Comparison of ENCODE assay signal across 9 cellular contexts in the genomic region with DNA sequence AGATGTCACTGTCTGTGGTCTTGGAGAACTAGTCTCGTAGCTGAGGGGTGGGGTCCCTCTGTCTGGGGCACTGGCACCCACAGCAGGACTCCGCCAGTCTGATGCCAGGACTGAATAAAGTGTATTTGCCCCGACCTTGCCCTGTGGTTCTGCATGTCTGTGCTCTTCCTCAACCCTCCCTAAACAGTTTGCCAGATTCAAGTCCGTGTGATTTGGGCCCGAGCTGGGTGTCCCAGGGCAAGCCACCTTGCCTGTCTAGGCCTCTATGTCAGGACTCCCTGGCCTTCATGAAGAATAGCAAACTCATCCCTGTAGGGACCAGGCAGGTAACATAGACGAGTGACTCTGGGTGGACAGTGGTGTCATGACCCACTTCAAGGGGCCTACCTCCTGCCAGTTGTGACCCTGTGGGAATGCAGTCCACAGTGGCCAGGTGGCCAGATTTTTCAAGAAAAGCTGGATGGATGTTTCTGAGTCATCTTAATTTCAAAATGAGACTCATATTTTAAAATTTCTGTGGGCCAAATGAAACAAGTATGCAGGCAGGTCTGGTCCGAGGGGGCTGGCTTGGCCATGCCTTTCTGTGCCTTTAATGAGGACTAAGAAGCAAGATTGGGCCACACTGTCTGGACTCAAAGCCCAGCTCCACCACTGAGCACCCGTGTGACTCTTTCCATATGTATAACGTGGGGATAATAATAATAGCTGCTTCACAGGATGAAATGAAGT. TPM values are rescaled to one million over a fixed set of nuclear protein-coding genes. Genes with fewer than 3 reads are reported as not detected.
A peak's percentile ranks its signal among the peaks of the same experiment; 100 is the strongest.
DNase-seq lines count a peak whose midpoint lies in the region; ATAC-seq and TF ChIP-seq lines count a peak whose summit lies in the region.
"Had no signal": no experiment of that assay in that cellular context is flagged by ENCODE, and none has a peak within 500 bp of the region (broad histone marks: within the 10 kb centered on the region; RNA-seq: fewer than 3 reads in every experiment).

No MANE protein-coding gene starts in this region.

- H3K9ac ChIP-seq in OCI-LY3 (ENCODE audit: low read length): no peak overlapping the region
- peak overlapping the region; percentile 53 for H3K9ac ChIP-seq in neuronal stem cell (ENCODE audit: low read depth, low read length, poor library complexity)

- H2AFZ ChIP-seq in OCI-LY3 (ENCODE audit: low read depth, low read length) (no peak overlapping the region), neuronal stem cell (ENCODE audit: low read length) (no peak overlapping the region)

- no peak overlapping the region for H3K14ac ChIP-seq in neuronal stem cell (ENCODE audit: low read length)

- H3K79me1 ChIP-seq in neuronal stem cell (ENCODE audit: low read depth, low read length): peaks cover 10% of the 10 kb centered on the region

- peak overlapping the region; percentile 66 for H3K27ac Mint-ChIP-seq in Caco-2 (ENCODE audit: unreplicated experiment)

- no peak overlapping the region for H3K4ac ChIP-seq in neuronal stem cell (ENCODE audit: low read length)

- CTCF ChIA-PET in Caco-2 (lab: Charles Lee): no interaction called here

- peak overlapping the region; percentile 94 for H3K4me3 Mint-ChIP-seq in Caco-2 (ENCODE audit: unreplicated experiment)

- H3K27ac ChIP-seq in OCI-LY3 (ENCODE audit: low read length): no peak overlapping the region
- peak overlapping the region in 55 of 59 donors; percentile 1 to 99 (median 96) for H3K27ac ChIP-seq in dorsolateral prefrontal cortex
- peak overlapping the region; percentile 24 for H3K27ac ChIP-seq in neuronal stem cell (replicated peaks; ENCODE audit: low read length)
- no peak overlapping the region for H3K27ac ChIP-seq in effector memory CD4-positive, alpha-beta T cell (ENCODE audit: insufficient read depth, low read length, poor library complexity, severe bottlenecking)

- H2BK120ac ChIP-seq in neuronal stem cell (ENCODE audit: low read depth, low read length): no peak overlapping the region

- H4K8ac ChIP-seq in neuronal stem cell (ENCODE audit: low read depth, low read length): no peak overlapping the region

- peak overlapping the region; percentile 22 for H2AK5ac ChIP-seq in neuronal stem cell (ENCODE audit: low read depth, low read length)

- no CpG with 5 or more reads among the region's 9 CpGs for WGBS in neuronal stem cell (ENCODE audit: extremely low coverage in 2 of 2, insufficient read length in 2 of 2, insufficient replicate concordance in 1 of 2), 2 donors

- H3K18ac ChIP-seq in neuronal stem cell (ENCODE audit: low read length): no peak overlapping the region

- BruUV-seq in Caco-2 (replicated peaks; lab: Mats Ljungman, UMichigan): no TSS peak

- H3K4me2 ChIP-seq in OCI-LY3 (ENCODE audit: low read length) (peak overlapping the region; percentile 5; the same call in 1 of the 2 replicates), neuronal stem cell (ENCODE audit: insufficient read depth, low read length, poor library complexity, severe bottlenecking) (peak overlapping the region; percentile 19)

- H3K23ac ChIP-seq in neuronal stem cell (ENCODE audit: low read depth, low read length, poor library complexity): peak overlapping the region; percentile 34

- no peaks in the 10 kb centered on the region for H3K27me3 Mint-ChIP-seq in Caco-2 (ENCODE audit: insufficient read depth, unreplicated experiment)

- no peak overlapping the region for H2BK15ac ChIP-seq in neuronal stem cell (ENCODE audit: low read length)

- H3K9me3 Mint-ChIP-seq in Caco-2 (ENCODE audit: unreplicated experiment): no peaks in the 10 kb centered on the region

- no peaks in the 10 kb centered on the region for H3K9me3 ChIP-seq in Caco-2
- no peaks in the 10 kb centered on the region for H3K9me3 ChIP-seq in OCI-LY3 (ENCODE audit: insufficient read depth, low read length)
- H3K9me3 ChIP-seq in neuronal stem cell (replicated peaks in 1 of 2; ENCODE audit: control insufficient read depth in 2 of 2, insufficient read depth in 1 of 2, low read depth in 1 of 2, low read length in 2 of 2): no peaks in the 10 kb centered on the region
- no peaks in the 10 kb centered on the region for H3K9me3 ChIP-seq in effector memory CD4-positive, alpha-beta T cell (ENCODE audit: control insufficient read depth, low read length)

- DNase-seq in Caco-2 (no peak), dorsolateral prefrontal cortex (peak in 1 of 10 donors; percentile 34), neuronal stem cell (ENCODE audit: low spot score) (no peak), midbrain (lab: John Stamatoyannopoulos, UW) (no peak), superior temporal gyrus (ENCODE audit: extremely low spot score) (no peak)
- no peak for DNase-seq in effector memory CD4-positive, alpha-beta T cell
- DNase-seq: stimulated activated CD4-positive, alpha-beta T cell treated with anti-CD3 and anti-CD28 coated beads, Interleukin-1b, Interleukin-23, amount 100 ng/mL, for 48 hours had no signal

- H3K36me3 Mint-ChIP-seq in Caco-2 (ENCODE audit: insufficient read depth, unreplicated experiment): peaks cover 46% of the 10 kb centered on the region

- H3K36me3 ChIP-seq in Caco-2 (ENCODE audit: control insufficient read depth, insufficient read depth, low read length) (no peaks in the 10 kb centered on the region), OCI-LY3 (replicated peaks; ENCODE audit: low read depth, low read length) (peaks cover 8% of the 10 kb centered on the region), neuronal stem cell (replicated peaks in 1 of 2; ENCODE audit: control insufficient read depth in 2 of 2, insufficient read depth in 2 of 2, low read length in 2 of 2) (peaks cover 18 to 38% of the 10 kb centered on the region in 2 donors)
- no peaks in the 10 kb centered on the region for H3K36me3 ChIP-seq in effector memory CD4-positive, alpha-beta T cell (ENCODE audit: control insufficient read depth, insufficient read depth, low read length)

- TF ChIP-seq CTCF in Caco-2 (IDR thresholded peaks at IDR 0.05; ENCODE audit: insufficient read depth in 1 of 2, low read depth in 1 of 2, low read length in 1 of 2, severe bottlenecking in 1 of 2, unreplicated experiment in 1 of 2) (no peak), OCI-LY3 (IDR thresholded peaks at IDR 0.05; ENCODE audit: low read depth, low read length) (no peak), dorsolateral prefrontal cortex (IDR thresholded peaks at IDR 0.05 in 54 of 56, conservative IDR thresholded peaks at IDR 0.05 in 2 of 56; ENCODE audit: low read depth in 1 of 56, partially characterized antibody in 56 of 56) (no peak)

- H4K20me1 ChIP-seq in OCI-LY3 (ENCODE audit: insufficient read depth, low read length): peaks cover 35% of the 10 kb centered on the region

- no peak overlapping the region for H3K4me3 ChIP-seq in Caco-2 (ENCODE audit: low read depth, low read length)
- no peak overlapping the region for H3K4me3 ChIP-seq in OCI-LY3 (ENCODE audit: low read length)
- peak overlapping the region in 44 of 59 donors; percentile 12 to 90 (median 79) for H3K4me3 ChIP-seq in dorsolateral prefrontal cortex
- H3K4me3 ChIP-seq in neuronal stem cell (ENCODE audit: low read length in 2 of 2): peak overlapping the region; percentile 42 to 98
- no peak overlapping the region for H3K4me3 ChIP-seq in effector memory CD4-positive, alpha-beta T cell (ENCODE audit: insufficient read depth, low read depth, low read length, poor library complexity, severe bottlenecking)

- H3K27me3 ChIP-seq in Caco-2 (replicated peaks; ENCODE audit: control insufficient read depth, insufficient read depth, low read length) (no peaks in the 10 kb centered on the region), OCI-LY3 (ENCODE audit: low read depth, low read length) (no peaks in the 10 kb centered on the region), dorsolateral prefrontal cortex (no peaks in the 10 kb centered on the region), neuronal stem cell (ENCODE audit: control insufficient read depth in 3 of 3, insufficient read depth in 3 of 3, low read depth in 1 of 3, low read length in 3 of 3) (no peaks in the 10 kb centered on the region)
- H3K27me3 ChIP-seq in effector memory CD4-positive, alpha-beta T cell (replicated peaks; ENCODE audit: control insufficient read depth, insufficient read depth, low read length, poor library complexity, severe bottlenecking): no peaks in the 10 kb centered on the region

- intact Hi-C loops in Caco-2 (cut with micrococcal nuclease; ENCODE audit: unreplicated experiment) (no loop called here), dorsolateral prefrontal cortex (cut with DNase I) (no loop called here)

- POLR2A ChIA-PET in Caco-2 (lab: Charles Lee): no interaction called here

- H2BK12ac ChIP-seq in neuronal stem cell (ENCODE audit: low read length): no peak overlapping the region

- no peak overlapping the region for H4K91ac ChIP-seq in neuronal stem cell (ENCODE audit: low read depth, low read length, poor library complexity)

- peaks cover 30% of the 10 kb centered on the region for H3K79me2 ChIP-seq in OCI-LY3 (ENCODE audit: low read length)

- peaks cover 8% of the 10 kb centered on the region for H3K4me1 Mint-ChIP-seq in Caco-2 (ENCODE audit: low read depth, unreplicated experiment)

- no peak for ATAC-seq in HG02884 (IDR thresholded peaks at IDR 0.05; ENCODE audit: unreplicated experiment)

- H3K4me1 ChIP-seq in Caco-2: 0 out of 2 replicates have a peak, but pooled peaks cover 5% of the 10 kb centered on the region
- H3K4me1 ChIP-seq in OCI-LY3 (ENCODE audit: low read length): peaks cover 23% of the 10 kb centered on the region
- peaks cover 23 to 32% of the 10 kb centered on the region in 2 donors for H3K4me1 ChIP-seq in neuronal stem cell (ENCODE audit: control insufficient read depth in 2 of 2, insufficient read depth in 1 of 2, low read depth in 1 of 2, low read length in 2 of 2)
- peaks cover 23% of the 10 kb centered on the region for H3K4me1 ChIP-seq in effector memory CD4-positive, alpha-beta T cell (ENCODE audit: control insufficient read depth, insufficient read depth, low read length, poor library complexity, severe bottlenecking)

- H2BK5ac ChIP-seq in neuronal stem cell (ENCODE audit: low read length): peak overlapping the region; percentile 4

RNA-seq across cellular contexts. Expression of gene SOX12, which starts 3.4 kb away (rescaled TPM):
- total RNA-seq in Caco-2 (2022) (13.9 and 14.7 TPM in 2 replicates), dorsolateral prefrontal cortex (10 to 100 TPM in 119 of 120 experiments, 1 to 10 TPM in 1; 9.9 to 24.9 (median 16.7) TPM)
- polyA plus RNA-seq in neuronal stem cell (2013, experiment 1 of 2): 52.4 TPM
- polyA plus RNA-seq in neuronal stem cell (2013, experiment 2 of 2): 51.5 TPM

RNA-seq across cellular contexts. Expression of gene NRSN2, which starts 18.2 kb away (rescaled TPM):
- 24.6 and 27.5 TPM in 2 replicates for total RNA-seq in Caco-2 (2022)
- total RNA-seq in dorsolateral prefrontal cortex: 100 to 1,000 TPM in 114 of 120 experiments, 10 to 100 TPM in 6; 80.4 to 268 (median 159) TPM
- 27.7 TPM for polyA plus RNA-seq in neuronal stem cell (2013, experiment 1 of 2)
- polyA plus RNA-seq in neuronal stem cell (2013, experiment 2 of 2): 26.1 TPM

RNA-seq across cellular contexts. Expression of gene ZCCHC3, which starts 31.4 kb away (rescaled TPM):
- total RNA-seq in Caco-2 (2022) (34.4 and 37.2 TPM in 2 replicates), dorsolateral prefrontal cortex (10 to 100 TPM in 119 of 120 experiments, 1 to 10 TPM in 1; 9.8 to 20.7 (median 14.3) TPM)
- 40.2 TPM for polyA plus RNA-seq in neuronal stem cell (2013, experiment 1 of 2)
- polyA plus RNA-seq in neuronal stem cell (2013, experiment 2 of 2): 40.1 TPM

RNA-seq across cellular contexts. Expression of gene C20orf96, which starts 38.2 kb away (rescaled TPM):
- total RNA-seq in Caco-2 (2022) (10.3 and 11.5 TPM in 2 replicates), dorsolateral prefrontal cortex (10 to 100 TPM in 87 of 120 experiments, 1 to 10 TPM in 33; 5.9 to 19.2 (median 12.2) TPM)
- polyA plus RNA-seq in neuronal stem cell (2013, experiment 1 of 2): 23.9 TPM
- 23.8 TPM for polyA plus RNA-seq in neuronal stem cell (2013, experiment 2 of 2)

RNA-seq across cellular contexts. Expression of gene TRIB3, which starts 51.8 kb away (rescaled TPM):
- total RNA-seq in Caco-2 (2022): 113 and 132 TPM in 2 replicates
- total RNA-seq in dorsolateral prefrontal cortex: 1 to 10 TPM in 119 of 120 experiments, under 1 TPM in 1; 0.77 to 7.6 (median 3.4) TPM
- polyA plus RNA-seq in neuronal stem cell (2013, experiment 1 of 2): 5.1 TPM
- 4.6 TPM for polyA plus RNA-seq in neuronal stem cell (2013, experiment 2 of 2)

Comparison
In these comparisons a context has a peak if more than half of its experiments do, and no peak if none do; other contexts are left out.
1. H3K4me3 ChIP-seq: peak in dorsolateral prefrontal cortex (44 of 59) and neuronal stem cell (2 of 2); none in Caco-2 (single experiment), OCI-LY3 (single experiment) and effector memory CD4-positive, alpha-beta T cell (single experiment).
2. H3K27ac ChIP-seq: peak in dorsolateral prefrontal cortex (55 of 59) and neuronal stem cell (single experiment); none in OCI-LY3 (single experiment) and effector memory CD4-positive, alpha-beta T cell (single experiment).